ENCODE assay signal across 2 cellular contexts in the genomic region with DNA sequence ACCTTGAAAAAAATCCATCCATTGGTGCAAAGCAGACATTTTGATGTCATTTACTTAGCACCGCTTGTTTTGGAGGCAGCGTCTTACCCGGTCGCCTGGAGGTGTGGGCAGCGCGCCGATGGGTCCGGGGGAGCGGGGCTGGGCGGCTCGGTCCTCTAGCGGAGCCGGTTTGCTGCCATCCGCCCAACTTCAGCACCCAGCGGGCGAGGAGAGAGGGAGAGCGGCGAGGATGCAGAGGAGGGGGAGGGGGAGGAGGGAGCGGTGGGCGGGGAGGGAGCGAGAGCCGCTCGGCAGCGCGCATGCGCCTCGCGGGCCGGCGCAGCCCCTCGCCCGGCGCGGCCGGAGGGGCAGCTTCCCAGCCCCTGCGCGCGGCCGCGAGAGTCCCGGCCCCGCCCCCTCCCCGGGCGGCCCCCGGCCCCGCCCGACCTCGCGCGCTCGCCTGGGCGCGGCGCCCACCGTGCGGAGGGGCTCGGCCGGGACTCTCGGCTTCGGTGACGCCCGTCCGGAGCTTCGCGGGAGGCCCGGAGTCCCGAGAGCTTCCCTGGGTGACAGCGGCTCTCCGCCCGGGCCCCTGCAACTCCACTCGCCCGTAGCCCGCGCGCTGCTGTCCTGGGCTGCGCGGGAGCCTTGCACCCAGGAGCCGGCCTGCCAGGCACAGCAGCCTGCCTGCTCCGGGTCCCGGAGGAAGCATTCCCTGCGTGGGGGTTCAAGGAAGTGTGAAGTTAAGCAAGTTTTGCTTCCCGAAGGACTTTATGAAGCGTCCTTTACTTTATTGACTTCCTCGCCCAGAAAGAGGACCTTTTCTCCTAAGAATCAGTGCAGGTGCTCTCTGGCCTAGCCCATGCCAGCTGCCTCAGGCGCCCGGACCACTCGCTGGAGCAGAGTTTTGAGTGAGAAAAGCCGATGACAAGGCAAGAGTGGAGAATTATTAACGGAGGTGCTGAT.
TF ChIP-seq lines count a peak whose summit lies in the region.

A gene with protein sequence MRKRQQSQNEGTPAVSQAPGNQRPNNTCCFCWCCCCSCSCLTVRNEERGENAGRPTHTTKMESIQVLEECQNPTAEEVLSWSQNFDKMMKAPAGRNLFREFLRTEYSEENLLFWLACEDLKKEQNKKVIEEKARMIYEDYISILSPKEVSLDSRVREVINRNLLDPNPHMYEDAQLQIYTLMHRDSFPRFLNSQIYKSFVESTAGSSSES (minus strand): TSS at position 246 of the 945 bp plus-strand sequence. CDS start 87,264 bp downstream, outside the sequence.

TF ChIP-seq in PFSK-1, 5 proteins besides CTCF, POLR2A, EP300 and RAD21 (continued from another document):
- TF ChIP-seq FOXP2 (optimal IDR thresholded peaks at IDR 0.05; ENCODE audit: borderline replicate concordance, extremely low read depth, extremely low read length, insufficient read depth) = peak; percentile 19
- TF ChIP-seq, protein P1, sequence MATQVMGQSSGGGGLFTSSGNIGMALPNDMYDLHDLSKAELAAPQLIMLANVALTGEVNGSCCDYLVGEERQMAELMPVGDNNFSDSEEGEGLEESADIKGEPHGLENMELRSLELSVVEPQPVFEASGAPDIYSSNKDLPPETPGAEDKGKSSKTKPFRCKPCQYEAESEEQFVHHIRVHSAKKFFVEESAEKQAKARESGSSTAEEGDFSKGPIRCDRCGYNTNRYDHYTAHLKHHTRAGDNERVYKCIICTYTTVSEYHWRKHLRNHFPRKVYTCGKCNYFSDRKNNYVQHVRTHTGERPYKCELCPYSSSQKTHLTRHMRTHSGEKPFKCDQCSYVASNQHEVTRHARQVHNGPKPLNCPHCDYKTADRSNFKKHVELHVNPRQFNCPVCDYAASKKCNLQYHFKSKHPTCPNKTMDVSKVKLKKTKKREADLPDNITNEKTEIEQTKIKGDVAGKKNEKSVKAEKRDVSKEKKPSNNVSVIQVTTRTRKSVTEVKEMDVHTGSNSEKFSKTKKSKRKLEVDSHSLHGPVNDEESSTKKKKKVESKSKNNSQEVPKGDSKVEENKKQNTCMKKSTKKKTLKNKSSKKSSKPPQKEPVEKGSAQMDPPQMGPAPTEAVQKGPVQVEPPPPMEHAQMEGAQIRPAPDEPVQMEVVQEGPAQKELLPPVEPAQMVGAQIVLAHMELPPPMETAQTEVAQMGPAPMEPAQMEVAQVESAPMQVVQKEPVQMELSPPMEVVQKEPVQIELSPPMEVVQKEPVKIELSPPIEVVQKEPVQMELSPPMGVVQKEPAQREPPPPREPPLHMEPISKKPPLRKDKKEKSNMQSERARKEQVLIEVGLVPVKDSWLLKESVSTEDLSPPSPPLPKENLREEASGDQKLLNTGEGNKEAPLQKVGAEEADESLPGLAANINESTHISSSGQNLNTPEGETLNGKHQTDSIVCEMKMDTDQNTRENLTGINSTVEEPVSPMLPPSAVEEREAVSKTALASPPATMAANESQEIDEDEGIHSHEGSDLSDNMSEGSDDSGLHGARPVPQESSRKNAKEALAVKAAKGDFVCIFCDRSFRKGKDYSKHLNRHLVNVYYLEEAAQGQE (IDR thresholded peaks at IDR 0.05; ENCODE audit: insufficient read depth in 1 of 2, low read depth in 2 of 2, low read length in 2 of 2) = peak; percentile 72 to 85

TF ChIP-seq in GM12878, 131 proteins besides CTCF, POLR2A, EP300 and RAD21:
- TF ChIP-seq, protein P2, sequence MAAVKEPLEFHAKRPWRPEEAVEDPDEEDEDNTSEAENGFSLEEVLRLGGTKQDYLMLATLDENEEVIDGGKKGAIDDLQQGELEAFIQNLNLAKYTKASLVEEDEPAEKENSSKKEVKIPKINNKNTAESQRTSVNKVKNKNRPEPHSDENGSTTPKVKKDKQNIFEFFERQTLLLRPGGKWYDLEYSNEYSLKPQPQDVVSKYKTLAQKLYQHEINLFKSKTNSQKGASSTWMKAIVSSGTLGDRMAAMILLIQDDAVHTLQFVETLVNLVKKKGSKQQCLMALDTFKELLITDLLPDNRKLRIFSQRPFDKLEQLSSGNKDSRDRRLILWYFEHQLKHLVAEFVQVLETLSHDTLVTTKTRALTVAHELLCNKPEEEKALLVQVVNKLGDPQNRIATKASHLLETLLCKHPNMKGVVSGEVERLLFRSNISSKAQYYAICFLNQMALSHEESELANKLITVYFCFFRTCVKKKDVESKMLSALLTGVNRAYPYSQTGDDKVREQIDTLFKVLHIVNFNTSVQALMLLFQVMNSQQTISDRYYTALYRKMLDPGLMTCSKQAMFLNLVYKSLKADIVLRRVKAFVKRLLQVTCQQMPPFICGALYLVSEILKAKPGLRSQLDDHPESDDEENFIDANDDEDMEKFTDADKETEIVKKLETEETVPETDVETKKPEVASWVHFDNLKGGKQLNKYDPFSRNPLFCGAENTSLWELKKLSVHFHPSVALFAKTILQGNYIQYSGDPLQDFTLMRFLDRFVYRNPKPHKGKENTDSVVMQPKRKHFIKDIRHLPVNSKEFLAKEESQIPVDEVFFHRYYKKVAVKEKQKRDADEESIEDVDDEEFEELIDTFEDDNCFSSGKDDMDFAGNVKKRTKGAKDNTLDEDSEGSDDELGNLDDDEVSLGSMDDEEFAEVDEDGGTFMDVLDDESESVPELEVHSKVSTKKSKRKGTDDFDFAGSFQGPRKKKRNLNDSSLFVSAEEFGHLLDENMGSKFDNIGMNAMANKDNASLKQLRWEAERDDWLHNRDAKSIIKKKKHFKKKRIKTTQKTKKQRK (IDR thresholded peaks at IDR 0.05; ENCODE audit: low read depth, low read length) = no peak
- TF ChIP-seq, protein P1 (IDR thresholded peaks at IDR 0.05; ENCODE audit: low read depth, low read length) = 0 out of 2 replicates have a peak, but pooled peaks have one; percentile 36
